In the genomic region with DNA sequence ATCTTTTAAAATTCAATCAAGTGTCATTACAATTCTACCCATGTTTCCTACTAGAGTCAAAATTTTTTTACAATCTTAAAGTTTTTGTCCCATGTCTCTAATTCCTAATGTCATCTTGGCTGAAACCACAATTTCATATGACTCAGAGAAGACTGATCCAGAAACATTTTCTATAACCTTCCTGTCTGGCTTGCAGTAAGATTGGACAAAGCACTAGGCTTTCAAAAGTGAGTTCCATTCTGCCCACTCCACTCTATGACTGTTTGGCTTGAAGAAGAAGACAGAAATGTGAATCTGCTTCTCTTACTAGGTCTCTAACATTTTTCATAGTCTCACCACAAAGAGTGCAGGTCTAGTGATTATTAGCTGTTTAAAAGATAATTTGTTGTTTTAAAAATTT, we compare ENCODE assay signal across 12 cellular contexts.
A peak's percentile ranks its signal among the peaks of the same experiment; 100 is the strongest.
DNase-seq lines count a peak whose midpoint lies in the region; ATAC-seq and TF ChIP-seq lines count a peak whose summit lies in the region.
"Had no signal": no experiment of that assay in that cellular context is flagged by ENCODE, and none has a peak within 500 bp of the region (broad histone marks: within the 10 kb centered on the region; RNA-seq: fewer than 3 reads in every experiment).

No MANE protein-coding gene starts in this region.

- no peak for DNase-seq in activated naive CD4-positive, alpha-beta T cell treated with anti-CD3 and anti-CD28 coated beads, Interleukin-2, amount 50 U/mL, for 16 hours
- DNase-seq in PC-3 (peak; percentile 71), fibroblast of lung (ENCODE audit: low read depth in 2 of 2) (peak; percentile 63 to 96)
- DNase-seq: activated naive CD8-positive, alpha-beta T cell treated with anti-CD3 and anti-CD28 coated beads, Interleukin-2, amount 10 ng/mL, durations not matched to agents 7 days and 5 days; CD4-positive, alpha-beta memory T cell; NCI-H1436 treated with DMSO at 0.1 percent for 48 hours; stimulated activated naive CD4-positive, alpha-beta T cell treated with Interleukin-2 at 50 U/mL for 16 hours had no signal

- H3K9me2 ChIP-seq in PC-3 (replicated peaks; ENCODE audit: low read length): no peaks in the 10 kb centered on the region

- H3K4me3 Mint-ChIP-seq in activated naive CD4-positive, alpha-beta T cell treated with anti-CD3 and anti-CD28 coated beads, Interleukin-2, amount 50 U/mL, for 24 hours: no peak overlapping the region
- no peak overlapping the region for H3K4me3 Mint-ChIP-seq in stimulated activated naive CD8-positive, alpha-beta T cell treated with anti-CD3 and anti-CD28 coated beads, Interleukin-15, Interleukin-2, amounts not matched to agents 100 ng/mL and 50 ng/mL, for 24 hours
- H3K4me3 Mint-ChIP-seq: activated naive CD8-positive, alpha-beta T cell treated with anti-CD3 and anti-CD28 coated beads, Interleukin-2, amount 10 ng/mL, durations not matched to agents 7 days and 5 days; CD4-positive, alpha-beta memory T cell had no signal

- H3K4me1 ChIP-seq in PC-3 (ENCODE audit: insufficient read depth, low read length) (peaks cover 81% of the 10 kb centered on the region), fibroblast of lung (ENCODE audit: control insufficient read depth, extremely low read depth, insufficient read depth, low read length) (peaks cover 25% of the 10 kb centered on the region)

- H3K27ac Mint-ChIP-seq in activated naive CD4-positive, alpha-beta T cell treated with anti-CD3 and anti-CD28 coated beads, Interleukin-2, amount 50 U/mL, for 24 hours: peak overlapping the region; percentile 24
- H3K27ac Mint-ChIP-seq in stimulated activated naive CD8-positive, alpha-beta T cell treated with anti-CD3 and anti-CD28 coated beads, Interleukin-15, Interleukin-2, amounts not matched to agents 100 ng/mL and 50 ng/mL, for 24 hours: peak overlapping the region; percentile 22
- H3K27ac Mint-ChIP-seq: activated naive CD8-positive, alpha-beta T cell treated with anti-CD3 and anti-CD28 coated beads, Interleukin-2, amount 10 ng/mL, durations not matched to agents 7 days and 5 days had no signal

- no peaks in the 10 kb centered on the region for H3F3A ChIP-seq in PC-3 (ENCODE audit: low read length, unreplicated experiment)

- H3K36me3 Mint-ChIP-seq in activated naive CD4-positive, alpha-beta T cell treated with anti-CD3 and anti-CD28 coated beads, Interleukin-2, amount 50 U/mL, for 24 hours: peaks cover 25% of the 10 kb centered on the region
- H3K36me3 Mint-ChIP-seq in stimulated activated naive CD8-positive, alpha-beta T cell treated with anti-CD3 and anti-CD28 coated beads, Interleukin-15, Interleukin-2, amounts not matched to agents 100 ng/mL and 50 ng/mL, for 24 hours (ENCODE audit: low read depth): peaks cover 48% of the 10 kb centered on the region

- peak; percentile 42 for ATAC-seq in PC-3
- ATAC-seq in HG02870 (IDR thresholded peaks at IDR 0.05; ENCODE audit: unreplicated experiment): no peak
- no peak for ATAC-seq in GM21447 (IDR thresholded peaks at IDR 0.05; ENCODE audit: unreplicated experiment)
- no peak for ATAC-seq in GM21737 (IDR thresholded peaks at IDR 0.05; ENCODE audit: unreplicated experiment)

- 0 out of 2 replicates have a peak, but pooled peaks cover 2% of the 10 kb centered on the region for H3K36me3 ChIP-seq in PC-3 (ENCODE audit: low read depth, low read length)
- H3K36me3 ChIP-seq in fibroblast of lung (ENCODE audit: control insufficient read depth, insufficient read depth, low read length): peaks cover 7% of the 10 kb centered on the region

- POLR2A ChIA-PET in PC-3 (lab: Charles Lee; ENCODE audit: unreplicated experiment): no interaction called here

- H3K27ac ChIP-seq in PC-3 (ENCODE audit: low read length) (peak overlapping the region; percentile 89), fibroblast of lung (ENCODE audit: insufficient read depth, low read length) (peak overlapping the region; percentile 22)

- no TSS peak for BruUV-seq in PC-3 (replicated peaks; lab: Mats Ljungman, UMichigan)

- peak overlapping the region; percentile 56; the same call in 1 of the 2 replicates for H3K4me2 ChIP-seq in PC-3 (ENCODE audit: low read length)
- no peak overlapping the region for H3K4me2 ChIP-seq in fibroblast of lung (ENCODE audit: extremely low read depth, insufficient read depth, low read length)

- intact Hi-C loops in PC-3 (cut with micrococcal nuclease): loop anchor here (5.0 to 10.0 kb wide), 4 partner anchors 38 to 370 kb away; no protein-coding TSS in a partner anchor

- no peak overlapping the region for H2AFZ ChIP-seq in PC-3 (ENCODE audit: low read length)
- H2AFZ ChIP-seq in fibroblast of lung (ENCODE audit: low read length): no peak overlapping the region

- CTCF ChIA-PET in PC-3 (lab: Charles Lee): no interaction called here

- H3K9ac ChIP-seq in PC-3 (ENCODE audit: low read length) (0 out of 2 replicates have a peak overlapping the region, but pooled peaks have one; percentile 73), fibroblast of lung (ENCODE audit: insufficient read depth, low read length) (no peak overlapping the region)

- H3K4me3 ChIP-seq in PC-3 (ENCODE audit: low read length) (no peak overlapping the region), fibroblast of lung (replicated peaks in 1 of 4; ENCODE audit: control extremely low read depth in 1 of 4, insufficient read depth in 1 of 4, low read depth in 3 of 4, low read length in 4 of 4) (no peak overlapping the region)

- no peaks in the 10 kb centered on the region for H3K9me3 ChIP-seq in PC-3 (ENCODE audit: low read length)
- H3K9me3 ChIP-seq in fibroblast of lung (ENCODE audit: control insufficient read depth, insufficient read depth, low read depth, low read length): no peaks in the 10 kb centered on the region

- H3K79me2 ChIP-seq in PC-3 (ENCODE audit: low read length) (peaks cover 40% of the 10 kb centered on the region), fibroblast of lung (ENCODE audit: control insufficient read depth, insufficient read depth, low read length) (peaks cover 87% of the 10 kb centered on the region)

- no peaks in the 10 kb centered on the region for H3K27me3 ChIP-seq in PC-3 (ENCODE audit: low read length)
- H3K27me3 ChIP-seq in fibroblast of lung (ENCODE audit: control insufficient read depth, insufficient read depth, low read length): no peaks in the 10 kb centered on the region

- H3K27me3 Mint-ChIP-seq in activated naive CD4-positive, alpha-beta T cell treated with anti-CD3 and anti-CD28 coated beads, Interleukin-2, amount 50 U/mL, for 24 hours: no peaks in the 10 kb centered on the region
- no peaks in the 10 kb centered on the region for H3K27me3 Mint-ChIP-seq in stimulated activated naive CD8-positive, alpha-beta T cell treated with anti-CD3 and anti-CD28 coated beads, Interleukin-15, Interleukin-2, amounts not matched to agents 100 ng/mL and 50 ng/mL, for 24 hours
- H3K27me3 Mint-ChIP-seq: activated naive CD8-positive, alpha-beta T cell treated with anti-CD3 and anti-CD28 coated beads, Interleukin-2, amount 10 ng/mL, durations not matched to agents 7 days and 5 days; CD4-positive, alpha-beta memory T cell had no signal

- no peak for TF ChIP-seq CTCF in PC-3 (conservative IDR thresholded peaks at IDR 0.05; ENCODE audit: low read depth, low read length)
- no peak for TF ChIP-seq CTCF in fibroblast of lung (conservative IDR thresholded peaks at IDR 0.05 in 1 of 2, IDR thresholded peaks at IDR 0.05 in 1 of 2; ENCODE audit: low read depth in 1 of 2, low read length in 2 of 2)

- H3K4me1 Mint-ChIP-seq in activated naive CD4-positive, alpha-beta T cell treated with anti-CD3 and anti-CD28 coated beads, Interleukin-2, amount 50 U/mL, for 24 hours: peaks cover 61% of the 10 kb centered on the region
- H3K4me1 Mint-ChIP-seq in stimulated activated naive CD8-positive, alpha-beta T cell treated with anti-CD3 and anti-CD28 coated beads, Interleukin-15, Interleukin-2, amounts not matched to agents 100 ng/mL and 50 ng/mL, for 24 hours (ENCODE audit: low read depth): peaks cover 86% of the 10 kb centered on the region

- H4K20me1 ChIP-seq in PC-3 (ENCODE audit: low read length) (no peaks in the 10 kb centered on the region), fibroblast of lung (ENCODE audit: control insufficient read depth, extremely low read depth, insufficient read depth, low read length) (no peaks in the 10 kb centered on the region)

- H3K9me3 Mint-ChIP-seq in activated naive CD4-positive, alpha-beta T cell treated with anti-CD3 and anti-CD28 coated beads, Interleukin-2, amount 50 U/mL, for 24 hours: no peaks in the 10 kb centered on the region
- H3K9me3 Mint-ChIP-seq in stimulated activated naive CD8-positive, alpha-beta T cell treated with anti-CD3 and anti-CD28 coated beads, Interleukin-15, Interleukin-2, amounts not matched to agents 100 ng/mL and 50 ng/mL, for 24 hours: no peaks in the 10 kb centered on the region
- H3K9me3 Mint-ChIP-seq: CD4-positive, alpha-beta memory T cell had no signal
